ENCODE assay signal across 8 cellular contexts in the genomic region with DNA sequence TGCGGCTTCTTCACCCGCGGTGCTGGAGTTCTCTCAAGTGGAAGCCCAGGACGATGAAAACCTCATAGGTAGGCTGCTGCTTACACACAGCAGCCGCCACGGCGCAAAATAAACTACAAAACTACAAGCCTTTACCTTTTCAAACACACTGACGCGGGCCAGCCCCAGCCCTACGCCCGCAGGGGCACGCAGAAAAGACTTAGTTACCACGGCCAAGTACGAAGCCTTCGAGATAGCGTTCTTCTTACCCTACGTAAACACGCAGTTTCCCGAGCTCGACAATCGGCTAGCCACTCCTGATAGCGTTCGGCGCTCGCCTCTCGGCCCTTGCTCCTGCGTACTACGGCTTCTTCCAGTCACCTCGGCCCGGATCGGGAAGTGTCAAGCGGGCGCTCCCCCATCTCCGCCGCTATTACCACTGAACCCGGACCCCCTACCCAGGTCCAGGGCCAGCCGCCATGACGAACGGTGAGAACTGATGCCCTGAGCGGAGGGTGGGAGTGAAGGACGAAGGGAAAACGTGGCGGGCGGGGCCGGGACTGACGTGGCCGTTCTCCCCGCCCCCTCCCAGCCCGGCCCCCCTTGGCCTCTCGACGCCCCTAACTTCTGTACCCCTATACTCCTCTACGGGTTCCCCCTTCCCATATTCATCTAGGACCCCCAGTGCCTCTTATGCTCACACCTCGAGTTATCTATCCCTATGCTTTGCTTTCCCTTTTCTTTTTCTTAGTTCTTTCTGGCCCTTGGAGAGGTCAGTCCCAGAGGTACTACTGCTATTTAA. TPM values are rescaled to one million over a fixed set of nuclear protein-coding genes. Genes with fewer than 3 reads are reported as not detected.
DNase-seq lines count a peak whose midpoint lies in the region; TF ChIP-seq lines count a peak whose summit lies in the region.

A gene (plus strand): TSS at position 350 of the 781 bp plus-strand sequence. CDS start 109 bp downstream, at position 459.

- peak; percentile 85 for DNase-seq in GF-D8 (lab: John Stamatoyannopoulos, UW)
- peak; percentile 87 for DNase-seq in HEK293T (ENCODE audit: extremely low spot score)
- DNase-seq in MV-4-11 (lab: John Stamatoyannopoulos, UW), result peak; percentile 92
- peak; percentile 89 to 90 for DNase-seq in SJSA1 (ENCODE audit: low read depth in 1 of 2, low spot score in 2 of 2)
- peak; percentile 65 to 77 (median 71) for DNase-seq in activated naive CD4-positive, alpha-beta T cell (lab: John Stamatoyannopoulos, UW)
- peak; percentile 90 for DNase-seq in foreskin melanocyte
- DNase-seq in neuronal stem cell (ENCODE audit: low spot score), result peak; percentile 84

- H2AFZ ChIP-seq in neuronal stem cell (ENCODE audit: low read length), result peak within 1 kb of the TSS; percentile 95

- H3K4ac ChIP-seq in neuronal stem cell (ENCODE audit: low read length), result no peak within 1 kb of the TSS

- no peak within 1 kb of the TSS for H4K8ac ChIP-seq in neuronal stem cell (ENCODE audit: low read depth, low read length)

- H3K9me3 ChIP-seq in SJSA1 (replicated peaks) (no peaks in the 10 kb centered on the region), neuronal stem cell (replicated peaks in 1 of 2; ENCODE audit: control insufficient read depth in 2 of 2, insufficient read depth in 1 of 2, low read depth in 1 of 2, low read length in 2 of 2) (peaks cover 0 to 5% of the 10 kb centered on the region in 2 donors)

- H2BK120ac ChIP-seq in neuronal stem cell (ENCODE audit: low read depth, low read length), result no peak within 1 kb of the TSS

- POLR2A ChIA-PET in HEK293T (lab: Yijun Ruan, JAX), result interaction anchor here (0.6 to 2.9 kb wide), 12 partner anchors 8 to 399 kb away, joined by 3 to 67 read pairs (median 5); a partner anchor contains a TSS

- H3K36me3 ChIP-seq in SJSA1 (peaks cover 28% of the 10 kb centered on the region), neuronal stem cell (replicated peaks in 1 of 2; ENCODE audit: control insufficient read depth in 2 of 2, insufficient read depth in 2 of 2, low read length in 2 of 2) (peaks cover 5 to 28% of the 10 kb centered on the region in 2 donors)

- H3K4me3 ChIP-seq in SJSA1 (peak within 1 kb of the TSS; percentile 81), neuronal stem cell (ENCODE audit: low read length in 2 of 2) (peak within 1 kb of the TSS; percentile 83 to 91)

- peak within 1 kb of the TSS; percentile 87 for H2BK5ac ChIP-seq in neuronal stem cell (ENCODE audit: low read length)

- H3K9ac ChIP-seq in neuronal stem cell (ENCODE audit: low read depth, low read length, poor library complexity), result peak within 1 kb of the TSS; percentile 96

- peaks cover 49% of the 10 kb centered on the region for H3K4me1 ChIP-seq in SJSA1 (replicated peaks)
- peaks cover 3 to 5% of the 10 kb centered on the region in 2 donors for H3K4me1 ChIP-seq in neuronal stem cell (ENCODE audit: control insufficient read depth in 2 of 2, insufficient read depth in 1 of 2, low read depth in 1 of 2, low read length in 2 of 2)

- no peak within 1 kb of the TSS for H4K91ac ChIP-seq in neuronal stem cell (ENCODE audit: low read depth, low read length, poor library complexity)

- H3K23ac ChIP-seq in neuronal stem cell (ENCODE audit: low read depth, low read length, poor library complexity), result peak within 1 kb of the TSS; percentile 99

- TF ChIP-seq CTCF in subcutaneous adipose tissue (IDR thresholded peaks at IDR 0.05; ENCODE audit: low read depth), result no peak

- H2AK5ac ChIP-seq in neuronal stem cell (ENCODE audit: low read depth, low read length), result no peak within 1 kb of the TSS

- H3K27me3 ChIP-seq in SJSA1 (replicated peaks), result no peaks in the 10 kb centered on the region
- H3K27me3 ChIP-seq in neuronal stem cell (ENCODE audit: control insufficient read depth in 3 of 3, insufficient read depth in 3 of 3, low read depth in 1 of 3, low read length in 3 of 3), result no peaks in the 10 kb centered on the region

- no peaks in the 10 kb centered on the region for H3K79me1 ChIP-seq in neuronal stem cell (ENCODE audit: low read depth, low read length)

- no peak within 1 kb of the TSS for H2BK15ac ChIP-seq in neuronal stem cell (ENCODE audit: low read length)

- CTCF ChIA-PET in HEK293T (lab: Yijun Ruan, JAX), result interaction anchor here (0.5 to 3.5 kb wide), 3 partner anchors 10 to 103 kb away, joined by 3 to 13 read pairs (median 4); no protein-coding TSS in a partner anchor

- no CpG with 5 or more reads among the region's 53 CpGs for WGBS in neuronal stem cell (ENCODE audit: extremely low coverage in 2 of 2, insufficient read length in 2 of 2, insufficient replicate concordance in 1 of 2), 2 donors

- peak within 1 kb of the TSS; percentile 96 for H3K18ac ChIP-seq in neuronal stem cell (ENCODE audit: low read length)

- H3K4me2 ChIP-seq in neuronal stem cell (ENCODE audit: insufficient read depth, low read length, poor library complexity, severe bottlenecking), result peak within 1 kb of the TSS; percentile 77

- H2BK12ac ChIP-seq in neuronal stem cell (ENCODE audit: low read length), result no peak within 1 kb of the TSS

- H3K14ac ChIP-seq in neuronal stem cell (ENCODE audit: low read length), result no peak within 1 kb of the TSS

- peak within 1 kb of the TSS; percentile 95 for H3K27ac ChIP-seq in SJSA1
- H3K27ac ChIP-seq in neuronal stem cell (replicated peaks; ENCODE audit: low read length), result peak within 1 kb of the TSS; percentile 70

TF ChIP-seq in HEK293T, 16 proteins besides CTCF, POLR2A, EP300 and RAD21:
- TF ChIP-seq FOXK2 (IDR thresholded peaks at IDR 0.05) (peak; percentile 97), CTBP1 (IDR thresholded peaks at IDR 0.05; ENCODE audit: borderline replicate concordance) (no peak), L3MBTL2 (conservative IDR thresholded peaks at IDR 0.05) (peak; percentile 92), ELF4 (IDR thresholded peaks at IDR 0.05) (peak; percentile 53; the same call in 1 of the 2 replicates)
- TF ChIP-seq, protein P1, sequence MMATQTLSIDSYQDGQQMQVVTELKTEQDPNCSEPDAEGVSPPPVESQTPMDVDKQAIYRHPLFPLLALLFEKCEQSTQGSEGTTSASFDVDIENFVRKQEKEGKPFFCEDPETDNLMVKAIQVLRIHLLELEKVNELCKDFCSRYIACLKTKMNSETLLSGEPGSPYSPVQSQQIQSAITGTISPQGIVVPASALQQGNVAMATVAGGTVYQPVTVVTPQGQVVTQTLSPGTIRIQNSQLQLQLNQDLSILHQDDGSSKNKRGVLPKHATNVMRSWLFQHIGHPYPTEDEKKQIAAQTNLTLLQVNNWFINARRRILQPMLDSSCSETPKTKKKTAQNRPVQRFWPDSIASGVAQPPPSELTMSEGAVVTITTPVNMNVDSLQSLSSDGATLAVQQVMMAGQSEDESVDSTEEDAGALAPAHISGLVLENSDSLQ (IDR thresholded peaks at IDR 0.05), result peak; percentile 30; the same call in 1 of the 2 replicates

RNA-seq across cellular contexts. Expression of the gene that starts here (rescaled TPM):
- 18.7 and 36.3 TPM in 2 replicates for total RNA-seq in SJSA1 (2014; rRNA removed; shearing (Covaris generic))
- 19.1 TPM for polyA plus RNA-seq in neuronal stem cell (2013, experiment 1 of 2)
- 19.8 TPM for polyA plus RNA-seq in neuronal stem cell (2013, experiment 2 of 2)
- total RNA-seq in subcutaneous adipose tissue, result 10 to 100 TPM; 26.9 to 35.0 (median 30.6) TPM

Comparison
In these comparisons a context has a peak if more than half of its experiments do, and no peak if none do; other contexts are left out.
1. Peak in every context shown above with its lines: DNase-seq, H3K4me3 ChIP-seq and H3K27ac ChIP-seq.